ENCODE assay signal across 17 cellular contexts in genomic region chr10:99007457-99007856, GRCh38.
DNase-seq lines count a peak whose midpoint lies in the region; ATAC-seq, FAIRE-seq and TF ChIP-seq lines count a peak whose summit lies in the region.
"Had no signal": no experiment of that assay in that cellular context is flagged by ENCODE, and none has a peak within 500 bp of the region (broad histone marks: within the 10 kb centered on the region; RNA-seq: fewer than 3 reads in every experiment).

No MANE protein-coding gene starts in this region.

- no peak overlapping the region for H2BK5ac ChIP-seq in neuronal stem cell (ENCODE audit: low read length)

- 0 out of 2 replicates have a peak, but pooled peaks cover 2% of the 10 kb centered on the region for H3K9me2 ChIP-seq in SK-N-SH

- H3K79me2 ChIP-seq in SK-N-SH (ENCODE audit: insufficient read depth) = no peaks in the 10 kb centered on the region

- no peak overlapping the region for H4K91ac ChIP-seq in neuronal stem cell (ENCODE audit: low read depth, low read length, poor library complexity)

- H2AK5ac ChIP-seq in neuronal stem cell (ENCODE audit: low read depth, low read length) = no peak overlapping the region

- peak; percentile 1; the same call in 1 of the 2 replicates for TF ChIP-seq RAD21 in SK-N-SH (IDR thresholded peaks at IDR 0.05; ENCODE audit: low read length)

- no peaks in the 10 kb centered on the region for H3K36me3 Mint-ChIP-seq in CD8-positive, alpha-beta T cell
- H3K36me3 Mint-ChIP-seq: CD4-positive, alpha-beta memory T cell had no signal

- H3K18ac ChIP-seq in neuronal stem cell (ENCODE audit: low read length) = no peak overlapping the region

- H3K36me3 ChIP-seq in SK-N-SH (replicated peaks in 1 of 2; ENCODE audit: control insufficient read depth in 1 of 2, insufficient read depth in 2 of 2, low read length in 1 of 2) (no peaks in the 10 kb centered on the region), neuronal stem cell (replicated peaks in 1 of 2; ENCODE audit: control insufficient read depth in 2 of 2, insufficient read depth in 2 of 2, low read length in 2 of 2) (peaks cover 0 to 2% of the 10 kb centered on the region in 2 donors), testis (ENCODE audit: low read depth, missing control alignments) (no peaks in the 10 kb centered on the region)
- no peaks in the 10 kb centered on the region for H3K36me3 ChIP-seq in CD8-positive, alpha-beta T cell (ENCODE audit: insufficient read depth, low read length)

- H3K14ac ChIP-seq in neuronal stem cell (ENCODE audit: low read length) = no peak overlapping the region

- H3K27ac ChIP-seq in SK-N-SH (ENCODE audit: low read depth in 2 of 2, low read length in 1 of 2) (peak overlapping the region in 1 of 2 experiments; percentile 99; a peak in 2 of 4 replicates), neuronal stem cell (replicated peaks; ENCODE audit: low read length) (peak overlapping the region; percentile 10), testis (no peak overlapping the region)
- no peak overlapping the region for H3K27ac ChIP-seq in CD8-positive, alpha-beta T cell (ENCODE audit: low read depth, low read length)

- H2BK120ac ChIP-seq in neuronal stem cell (ENCODE audit: low read depth, low read length) = no peak overlapping the region

- H3K4me3 ChIP-seq in SK-N-SH (ENCODE audit: low read depth in 2 of 2, low read length in 1 of 2) = no peak overlapping the region
- no peak overlapping the region for H3K4me3 ChIP-seq in neuronal stem cell (ENCODE audit: low read length in 2 of 2)
- H3K4me3 ChIP-seq in testis = no peak overlapping the region
- no peak overlapping the region for H3K4me3 ChIP-seq in CD8-positive, alpha-beta T cell (ENCODE audit: low read depth, low read length)
- H3K4me3 ChIP-seq: GM12878 had no signal

- H3K4me2 ChIP-seq in SK-N-SH (no peak overlapping the region), neuronal stem cell (ENCODE audit: insufficient read depth, low read length, poor library complexity, severe bottlenecking) (no peak overlapping the region)

- no peak overlapping the region for H3K27ac Mint-ChIP-seq in CD8-positive, alpha-beta T cell
- H3K27ac Mint-ChIP-seq: CD4-positive, alpha-beta memory T cell had no signal

- H3K9ac ChIP-seq in SK-N-SH (no peak overlapping the region), neuronal stem cell (ENCODE audit: low read depth, low read length, poor library complexity) (no peak overlapping the region)

- ATAC-seq in HG03342 (IDR thresholded peaks at IDR 0.05; ENCODE audit: unreplicated experiment) = no peak
- no peak for ATAC-seq in CD8-positive, alpha-beta T cell
- ATAC-seq: GM12878 had no signal

- H3K79me1 ChIP-seq in neuronal stem cell (ENCODE audit: low read depth, low read length) = no peaks in the 10 kb centered on the region

- H3K4me1 ChIP-seq in SK-N-SH (ENCODE audit: control insufficient read depth in 1 of 2, insufficient read depth in 2 of 2, low read depth in 1 of 2, low read length in 1 of 2) = peaks cover 0 to 22% of the 10 kb centered on the region in 2 experiments; a peak in 2 of 4 replicates
- H3K4me1 ChIP-seq in neuronal stem cell (ENCODE audit: control insufficient read depth in 2 of 2, insufficient read depth in 1 of 2, low read depth in 1 of 2, low read length in 2 of 2) = peaks cover 0 to 10% of the 10 kb centered on the region in 2 donors
- no peaks in the 10 kb centered on the region for H3K4me1 ChIP-seq in testis
- H3K4me1 ChIP-seq in CD8-positive, alpha-beta T cell (ENCODE audit: insufficient read depth, low read length) = no peaks in the 10 kb centered on the region
- H3K4me1 ChIP-seq: Caco-2 had no signal

- TF ChIP-seq POLR2A in testis (IDR thresholded peaks at IDR 0.05) = no peak

- peak in 1 of 2 experiments; percentile 93; a peak in 2 of 4 replicates for TF ChIP-seq EP300 in SK-N-SH (IDR thresholded peaks at IDR 0.05; ENCODE audit: borderline replicate concordance in 1 of 2, low read depth in 1 of 2, low read length in 1 of 2)

- TF ChIP-seq CTCF in SK-N-SH (IDR thresholded peaks at IDR 0.05) = no peak
- no peak for TF ChIP-seq CTCF in testis (IDR thresholded peaks at IDR 0.05)
- no peak for TF ChIP-seq CTCF in CD8-positive, alpha-beta T cell (IDR thresholded peaks at IDR 0.05)

- H3F3A ChIP-seq in SK-N-SH (replicated peaks; ENCODE audit: insufficient read depth) = no peaks in the 10 kb centered on the region

- H2AFZ ChIP-seq in SK-N-SH (ENCODE audit: low read depth) (no peak overlapping the region), neuronal stem cell (ENCODE audit: low read length) (no peak overlapping the region)

- H4K8ac ChIP-seq in neuronal stem cell (ENCODE audit: low read depth, low read length) = no peak overlapping the region

- no peak overlapping the region for H2BK15ac ChIP-seq in neuronal stem cell (ENCODE audit: low read length)

- intact Hi-C loops in testis (cut with DNase I; ENCODE audit: low total_unique reads) = no loop called here
- intact Hi-C loops in CD8-positive, alpha-beta T cell (cut with DNase I, micrococcal nuclease) = no loop called here

- H3K27me3 ChIP-seq in SK-N-SH (ENCODE audit: insufficient read depth) = no peaks in the 10 kb centered on the region
- no peaks in the 10 kb centered on the region for H3K27me3 ChIP-seq in neuronal stem cell (ENCODE audit: control insufficient read depth in 3 of 3, insufficient read depth in 3 of 3, low read depth in 1 of 3, low read length in 3 of 3)
- H3K27me3 ChIP-seq in testis = no peaks in the 10 kb centered on the region
- no peaks in the 10 kb centered on the region for H3K27me3 ChIP-seq in CD8-positive, alpha-beta T cell (ENCODE audit: insufficient read depth, low read length)

- FAIRE-seq in endometrium (lab: Jason Lieb, UNC) = peak; percentile 31
- FAIRE-seq: GM12878, GM18507, H54 had no signal

- H3K4me1 Mint-ChIP-seq in CD8-positive, alpha-beta T cell (ENCODE audit: low read depth) = no peaks in the 10 kb centered on the region
- H3K4me1 Mint-ChIP-seq: CD4-positive, alpha-beta memory T cell had no signal

- no peaks in the 10 kb centered on the region for H4K20me1 ChIP-seq in SK-N-SH (ENCODE audit: insufficient read depth)

- no peaks in the 10 kb centered on the region; the same call in 1 of the 2 replicates for H3K9me3 ChIP-seq in SK-N-SH
- peaks cover 0 to 17% of the 10 kb centered on the region in 2 donors for H3K9me3 ChIP-seq in neuronal stem cell (replicated peaks in 1 of 2; ENCODE audit: control insufficient read depth in 2 of 2, insufficient read depth in 1 of 2, low read depth in 1 of 2, low read length in 2 of 2)
- no peaks in the 10 kb centered on the region for H3K9me3 ChIP-seq in testis
- peaks cover 3% of the 10 kb centered on the region for H3K9me3 ChIP-seq in CD8-positive, alpha-beta T cell (ENCODE audit: low read length)

- peaks cover 28% of the 10 kb centered on the region for H3K9me3 Mint-ChIP-seq in CD8-positive, alpha-beta T cell

- no peak overlapping the region for H2BK12ac ChIP-seq in neuronal stem cell (ENCODE audit: low read length)

- CTCF ChIA-PET in SK-N-SH (lab: Yijun Ruan, JAX) = no interaction called here
- CTCF ChIA-PET in CD8-positive, alpha-beta T cell (lab: Charles Lee) = no interaction called here

- DNase-seq in SK-N-SH (peak; percentile 55), neuronal stem cell (ENCODE audit: low spot score) (no peak), testis (no peak)
- no peak for DNase-seq in CD8-positive, alpha-beta T cell
- DNase-seq: C1 segment of cervical spinal cord; Caco-2; CD4-positive, alpha-beta memory T cell; DMS153; DND-41; GDM1; GOT3; HCEC 1CT had no signal

- POLR2A ChIA-PET in SK-N-SH (lab: Yijun Ruan, JAX) = no interaction called here
- POLR2A ChIA-PET in CD8-positive, alpha-beta T cell (lab: Charles Lee) = no interaction called here

- H3K4me3 Mint-ChIP-seq in CD8-positive, alpha-beta T cell = no peak overlapping the region
- H3K4me3 Mint-ChIP-seq: CD4-positive, alpha-beta memory T cell had no signal

- H3K27me3 Mint-ChIP-seq in CD8-positive, alpha-beta T cell (ENCODE audit: low read depth) = no peaks in the 10 kb centered on the region

- H3K23ac ChIP-seq in neuronal stem cell (ENCODE audit: low read depth, low read length, poor library complexity) = no peak overlapping the region

- H3K4ac ChIP-seq in neuronal stem cell (ENCODE audit: low read length) = no peak overlapping the region

TF ChIP-seq in SK-N-SH, 30 proteins besides CTCF, POLR2A, EP300 and RAD21:
- no peak for TF ChIP-seq ZBTB33 (IDR thresholded peaks at IDR 0.05; ENCODE audit: borderline replicate concordance, low read depth)
- TF ChIP-seq RCOR1 (IDR thresholded peaks at IDR 0.05; ENCODE audit: low read length) = peak; percentile 88
- peak; percentile 17; the same call in 1 of the 2 replicates for TF ChIP-seq TCF12 (IDR thresholded peaks at IDR 0.05)
- no peak for TF ChIP-seq PBX3 (IDR thresholded peaks at IDR 0.05)
- peak; percentile 24; the same call in 1 of the 2 replicates for TF ChIP-seq GATA2 (CRISPR knock-in tag; IDR thresholded peaks at IDR 0.05)
TF ChIP-seq in SK-N-SH: peak in this region for 3.
